In genomic region chr2:84271987-84272386, GRCh38 we compare ENCODE assay signal across 32 cellular contexts.
"Had no signal": no experiment of that assay in that cellular context is flagged by ENCODE, and none has a peak within 500 bp of the region (broad histone marks: within the 10 kb centered on the region; RNA-seq: fewer than 3 reads in every experiment).

No MANE protein-coding gene starts in this region.

- FAIRE-seq: bronchial epithelial cell, TTC549 had no signal

- H3K4me1 ChIP-seq: ascending aorta had no signal

- ATAC-seq: activated CD4-positive, alpha-beta T cell treated with anti-CD3 and anti-CD28 coated beads for 36 hours; activated CD4-positive, CD25-positive, alpha-beta regulatory T cell treated with anti-CD3 and anti-CD28 coated beads, Interleukin-2, amount 50 U/mL, for 24 hours; activated CD8-positive, alpha-beta memory T cell treated with anti-CD3 and anti-CD28 coated beads, Interleukin-2, amount 10 ng/mL, durations not matched to agents 7 days and 5 days; activated CD8-positive, alpha-beta T cell treated with anti-CD3 and anti-CD28 coated beads, Interleukin-2, amount 10 ng/mL, durations not matched to agents 7 days and 5 days; activated naive CD8-positive, alpha-beta T cell treated with anti-CD3 and anti-CD28 coated beads, Interleukin-2, amount 50 U/mL, for 24 hours had no signal

- H3K27ac ChIP-seq: ascending aorta, cardiac muscle cell, VCaP had no signal

- H3K9me3 ChIP-seq: ascending aorta had no signal

- H3K27me3 ChIP-seq: ascending aorta, cardiac muscle cell had no signal

- H3K4me3 ChIP-seq: ascending aorta, cardiac muscle cell had no signal

- DNase-seq: activated CD4-positive, alpha-beta memory T cell treated with anti-CD3 and anti-CD28 coated beads, Interleukin-2, amount 10 ng/mL, durations not matched to agents 7 days and 5 days; activated CD4-positive, alpha-beta T cell treated with anti-CD3 and anti-CD28 coated beads for 1 hour; activated CD4-positive, alpha-beta T cell treated with anti-CD3 and anti-CD28 coated beads for 36 hours; activated CD4-positive, alpha-beta T cell treated with anti-CD3 and anti-CD28 coated beads for 48 hours; activated CD4-positive, alpha-beta T cell treated with anti-CD3 and anti-CD28 coated beads, Interleukin-2, amount 10 ng/mL, durations not matched to agents 7 days and 5 days; activated CD4-positive, alpha-beta T cell treated with anti-CD3 and anti-CD28 coated beads, Interleukin-2, amount 50 U/mL, for 48 hours; activated CD4-positive, CD25-positive, alpha-beta regulatory T cell; activated CD8-positive, alpha-beta memory T cell treated with anti-CD3 and anti-CD28 coated beads for 24 hours; activated CD8-positive, alpha-beta memory T cell treated with anti-CD3 and anti-CD28 coated beads, Interleukin-2, amount 10 ng/mL, durations not matched to agents 7 days and 5 days; activated CD8-positive, alpha-beta memory T cell treated with anti-CD3 and anti-CD28 coated beads, Interleukin-2, amount 50 U/mL, for 48 hours; activated CD8-positive, alpha-beta T cell treated with anti-CD3 and anti-CD28 coated beads, Interleukin-2, amount 10 ng/mL, durations not matched to agents 7 days and 5 days; activated effector memory CD4-positive, alpha-beta T cell treated with Interleukin-2 at 50 U/mL for 16 hours; activated gamma-delta T cell; activated naive CD4-positive, alpha-beta T cell treated with anti-CD3 and anti-CD28 coated beads, Interleukin-2, amount 10 ng/mL, durations not matched to agents 7 days and 5 days; activated naive CD4-positive, alpha-beta T cell treated with Interleukin-2 at 50 U/mL for 16 hours; activated naive CD8-positive, alpha-beta T cell treated with anti-CD3 and anti-CD28 coated beads, Interleukin-2, amount 10 ng/mL, durations not matched to agents 7 days and 5 days; activated naive CD8-positive, alpha-beta T cell treated with anti-CD3 and anti-CD28 coated beads, Interleukin-2, amount 50 U/mL, for 24 hours; activated T-cell treated with anti-CD3 and anti-CD28 coated beads, Interleukin-2, amount 50 U/mL, for 24 hours; activated T-cell treated with anti-CD3 and anti-CD28 coated beads, Interleukin-2, amount 50 U/mL, for 48 hours; amygdala; anterior cingulate cortex; caudate nucleus; cerebellar nuclear complex; T-helper 1 cell; T-helper 2 cell; T-helper 9 cell had no signal

- H3K36me3 ChIP-seq: ascending aorta, cardiac muscle cell had no signal
